ENCODE assay signal across 8 cellular contexts in the genomic region with DNA sequence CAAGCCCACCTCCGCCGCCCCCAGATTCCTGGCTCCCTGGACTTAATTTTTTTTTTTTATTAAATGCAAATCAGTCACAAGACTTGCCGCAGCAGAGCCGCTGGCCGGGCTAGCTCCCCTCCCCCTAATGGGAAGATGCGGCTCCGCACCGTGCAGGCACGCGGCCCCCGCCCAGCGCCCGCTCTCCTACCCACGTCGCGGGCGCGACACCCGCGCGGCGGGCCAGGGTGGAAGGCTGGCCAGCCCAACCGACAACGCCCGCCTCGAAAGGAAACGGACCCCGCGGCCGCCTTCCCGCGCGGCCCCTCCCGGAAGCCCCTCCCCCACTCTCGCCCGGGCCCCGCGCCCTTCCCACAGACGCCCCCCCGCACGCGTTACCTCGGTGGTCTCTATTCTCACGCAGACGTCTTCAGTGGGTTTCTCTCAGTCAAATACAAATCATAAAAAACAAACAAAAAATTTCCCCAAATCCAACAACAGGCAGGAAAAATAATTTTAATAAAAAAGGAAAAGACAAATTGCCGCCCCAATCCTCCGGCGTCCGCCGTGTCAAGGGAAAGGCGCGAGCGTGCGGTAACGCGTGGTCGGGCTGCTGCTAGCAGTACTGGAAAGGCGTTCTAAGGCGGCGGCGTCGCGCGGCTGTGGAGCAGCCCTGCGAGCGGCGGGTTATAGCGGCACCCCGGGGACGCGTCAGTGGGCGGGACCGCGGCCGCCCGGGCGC. TPM values are rescaled to one million over a fixed set of nuclear protein-coding genes. Genes with fewer than 3 reads are reported as not detected.
A peak's percentile ranks its signal among the peaks of the same experiment; 100 is the strongest.
DNase-seq lines count a peak whose midpoint lies in the region; ATAC-seq and TF ChIP-seq lines count a peak whose summit lies in the region.

Gene SLC38A2, minus strand, starts transcription at position 643 of the 721 bp plus-strand sequence. CDS start 1,480 bp downstream, outside the sequence.

- TF ChIP-seq CTCF in VCaP (conservative IDR thresholded peaks at IDR 0.05): no peak

- H3K36me3 ChIP-seq in skeletal muscle tissue (ENCODE audit: control insufficient read depth in 3 of 3, insufficient read depth in 3 of 3, low read length in 3 of 3): peaks cover 27 to 37% (median 33%) of the 10 kb centered on the region in 3 donors

- H3K9me3 ChIP-seq in iPS-18c (ENCODE audit: control insufficient read depth, insufficient read depth, low read length): no peaks in the 10 kb centered on the region
- H3K9me3 ChIP-seq in skeletal muscle tissue (ENCODE audit: control insufficient read depth in 3 of 3, low read length in 3 of 3): no peaks in the 10 kb centered on the region

- H3K4me3 ChIP-seq in iPS-18c (ENCODE audit: insufficient read depth, low read depth, low read length): peak within 1 kb of the TSS; percentile 93
- H3K4me3 ChIP-seq in skeletal muscle tissue (ENCODE audit: low read length in 3 of 3): peak within 1 kb of the TSS; percentile 95 to 99 (median 95)

- DNase-seq in SKM-1 treated with dmso at 0.1 percent for 144 hours (lab: John Stamatoyannopoulos, UW; ENCODE audit: unreplicated experiment) (peak; percentile 57), SKM-1 (lab: John Stamatoyannopoulos, UW; ENCODE audit: unreplicated experiment) (no peak), NCI-H2081 treated with DMSO at 0.1 percent for 48 hours (lab: John Stamatoyannopoulos, UW) (peak; percentile 50), T47D (ENCODE audit: low read depth in 1 of 2, low spot score in 1 of 2) (peak; percentile 96 to 98)

- H3K4me1 ChIP-seq in skeletal muscle tissue (ENCODE audit: control insufficient read depth in 3 of 3, insufficient read depth in 3 of 3, low read length in 3 of 3): peaks cover 39 to 52% (median 45%) of the 10 kb centered on the region in 3 donors

- H3K27ac ChIP-seq in VCaP (peak within 1 kb of the TSS; percentile 99), skeletal muscle tissue (ENCODE audit: low read depth, low read length) (peak within 1 kb of the TSS; percentile 98)

- H3K9ac ChIP-seq in skeletal muscle tissue (ENCODE audit: low read depth in 1 of 3, low read length in 3 of 3): peak within 1 kb of the TSS; percentile 82 to 97 (median 94)

- in situ Hi-C loops in T47D (cut with HindIII; ENCODE audit: low pct_unique_long_range_greater_than_20kb, low sequenced_read_pairs): no loop called here

- no peaks in the 10 kb centered on the region for H3K27me3 ChIP-seq in skeletal muscle tissue (ENCODE audit: control insufficient read depth in 3 of 3, insufficient read depth in 3 of 3, low read length in 3 of 3)

- ATAC-seq in HG02970 (IDR thresholded peaks at IDR 0.05; ENCODE audit: low FRiP score, unreplicated experiment): peak; percentile 87

RNA-seq across cellular contexts. Expression of gene SLC38A2, which starts in this region (rescaled TPM):
- 144 TPM for total RNA-seq in skeletal muscle tissue
